In the genomic region with DNA sequence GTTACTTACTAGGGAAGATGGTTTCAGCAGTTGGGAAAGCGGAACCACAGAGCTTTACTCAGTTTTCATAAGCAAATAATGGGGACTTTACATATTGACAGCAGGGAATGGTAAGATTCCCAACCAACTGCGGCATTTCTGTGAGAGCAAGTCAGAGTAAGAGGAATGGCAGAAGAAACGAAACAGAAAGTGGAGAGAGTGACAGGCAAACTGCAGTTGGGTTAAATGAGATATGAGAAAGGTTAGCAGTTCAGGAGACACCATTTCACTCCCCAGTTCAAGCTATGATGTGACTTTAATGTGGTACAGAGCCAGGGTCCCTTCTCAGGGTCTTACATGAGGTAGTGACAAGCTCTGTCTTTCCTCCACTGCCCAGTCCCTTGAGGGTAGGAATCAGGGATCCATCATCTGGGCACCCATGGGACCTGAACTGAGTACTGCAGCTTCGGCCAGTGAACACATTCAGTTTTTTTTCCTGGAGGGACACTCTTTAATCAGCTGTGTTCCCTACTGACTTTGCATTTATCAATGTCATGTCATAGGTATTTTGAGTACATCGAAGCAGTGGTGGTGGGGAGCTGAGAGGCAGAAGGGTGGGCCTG, we compare ENCODE assay signal across 1 cellular context.
TF ChIP-seq lines count a peak whose summit lies in the region.

No MANE protein-coding gene starts in this region.

TF ChIP-seq in GM12878, 131 proteins besides CTCF, POLR2A, EP300 and RAD21 (continued from another document):
- TF ChIP-seq PBX3 (IDR thresholded peaks at IDR 0.05; ENCODE audit: insufficient replicate concordance, low read depth, low read length) (peak; percentile 71), IRF4 (IDR thresholded peaks at IDR 0.05; ENCODE audit: low read depth, low read length) (0 out of 2 replicates have a peak, but pooled peaks have one; percentile 19), IKZF1 (conservative IDR thresholded peaks at IDR 0.05) (peak; percentile 38), PAX8 (IDR thresholded peaks at IDR 0.05) (no peak), ZZZ3 (IDR thresholded peaks at IDR 0.05; ENCODE audit: control insufficient read depth, insufficient read length, low read depth) (no peak), RUNX3 (IDR thresholded peaks at IDR 0.05; ENCODE audit: low read length) (peak; percentile 38; the same call in 1 of the 2 replicates), MEF2B (IDR thresholded peaks at IDR 0.05; ENCODE audit: partially characterized antibody, poor library complexity, severe bottlenecking) (no peak), BCL11A (IDR thresholded peaks at IDR 0.05; ENCODE audit: low read depth, low read length) (no peak), IKZF2 (IDR thresholded peaks at IDR 0.05) (peak; percentile 41 to 43; a peak in 2 of 4 replicates), RELA (IDR thresholded peaks at IDR 0.05; ENCODE audit: borderline replicate concordance, partially characterized antibody) (no peak), HDAC2 (IDR thresholded peaks at IDR 0.05) (no peak), IRF3 (IDR thresholded peaks at IDR 0.05) (no peak), SUPT20H (IDR thresholded peaks at IDR 0.05; ENCODE audit: borderline replicate concordance, control insufficient read depth, low read depth, low read length) (no peak), MYC (IDR thresholded peaks at IDR 0.05; ENCODE audit: insufficient read depth, insufficient read length, insufficient replicate concordance, low read length, severe bottlenecking) (no peak)
